Comparison of ENCODE assay signal across 9 cellular contexts in the genomic region with DNA sequence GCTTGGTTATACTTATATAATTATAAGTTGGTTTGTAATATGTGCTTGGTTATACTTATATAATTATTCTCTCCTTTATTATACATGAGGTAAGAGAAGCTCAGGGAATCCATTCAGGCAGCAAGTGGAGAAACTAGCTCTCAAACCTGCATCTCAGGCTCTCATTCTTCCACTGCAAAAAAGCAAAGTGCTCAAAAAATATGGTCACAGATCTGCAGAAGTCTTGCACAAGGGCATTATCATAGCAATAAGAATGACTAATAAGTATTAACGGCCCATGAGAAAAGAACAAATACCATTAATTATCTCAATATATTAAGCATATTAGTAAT. TPM values are rescaled to one million over a fixed set of nuclear protein-coding genes. Genes with fewer than 3 reads are reported as not detected.
A peak's percentile ranks its signal among the peaks of the same experiment; 100 is the strongest.
DNase-seq lines count a peak whose midpoint lies in the region; ATAC-seq and TF ChIP-seq lines count a peak whose summit lies in the region.
"Had no signal": no experiment of that assay in that cellular context is flagged by ENCODE, and none has a peak within 500 bp of the region (broad histone marks: within the 10 kb centered on the region; RNA-seq: fewer than 3 reads in every experiment).

No MANE protein-coding gene starts in this region.

- no peaks in the 10 kb centered on the region for H3K27me3 Mint-ChIP-seq in osteocyte (ENCODE audit: unreplicated experiment)
- no peaks in the 10 kb centered on the region for H3K27me3 Mint-ChIP-seq in stimulated activated naive CD8-positive, alpha-beta T cell treated with anti-CD3 and anti-CD28 coated beads, Interleukin-15, amount 100 ng/mL, for 72 hours

- H3K4me3 ChIP-seq in Karpas-422 (ENCODE audit: low read length) (peak overlapping the region; percentile 8), choroid plexus epithelial cell (ENCODE audit: low read depth, low read length) (peak overlapping the region; percentile 98), left lung (peak overlapping the region in 1 of 2 donors; percentile 92), thyroid gland (replicated peaks in 1 of 3) (no peak overlapping the region)

- peaks cover 46% of the 10 kb centered on the region for H3K4me1 Mint-ChIP-seq in osteocyte (ENCODE audit: unreplicated experiment)
- peaks cover 37% of the 10 kb centered on the region for H3K4me1 Mint-ChIP-seq in stimulated activated naive CD8-positive, alpha-beta T cell treated with anti-CD3 and anti-CD28 coated beads, Interleukin-15, amount 100 ng/mL, for 72 hours

- peak overlapping the region; percentile 81 for H3K4me3 Mint-ChIP-seq in osteocyte (ENCODE audit: unreplicated experiment)
- peak overlapping the region in 1 of 2 donors; percentile 83 for H3K4me3 Mint-ChIP-seq in stimulated activated naive CD8-positive, alpha-beta T cell treated with anti-CD3 and anti-CD28 coated beads, Interleukin-15, amount 100 ng/mL, for 72 hours

- DNase-seq in Karpas-422, result no peak
- no peak for DNase-seq in choroid plexus epithelial cell (ENCODE audit: low read depth)
- DNase-seq in osteocyte (ENCODE audit: extremely low spot score, unreplicated experiment), result no peak
- DNase-seq in stimulated activated naive CD8-positive, alpha-beta T cell treated with anti-CD3 and anti-CD28 coated beads, Interleukin-15, amount 100 ng/mL, for 72 hours, result no peak
- DNase-seq in left lung, result no peak
- no peak for DNase-seq in thyroid gland
- no peak for DNase-seq in DMS79 treated with DMSO at 0.1 percent for 48 hours (lab: John Stamatoyannopoulos, UW)

- peak overlapping the region; percentile 56; the same call in 1 of the 2 replicates for H2AFZ ChIP-seq in Karpas-422 (ENCODE audit: low read length)

- peak overlapping the region; percentile 89 for H3K27ac ChIP-seq in Karpas-422 (ENCODE audit: low read length)
- H3K27ac ChIP-seq in left lung, result peak overlapping the region in 1 of 2 donors; percentile 93
- H3K27ac ChIP-seq in thyroid gland, result no peak overlapping the region

- peaks cover 44% of the 10 kb centered on the region for H3K79me2 ChIP-seq in Karpas-422 (ENCODE audit: low read length)

- H3K9ac ChIP-seq in Karpas-422 (ENCODE audit: low read length), result 0 out of 2 replicates have a peak overlapping the region, but pooled peaks have one; percentile 0

- H3K9me3 Mint-ChIP-seq in osteocyte (ENCODE audit: unreplicated experiment), result no peaks in the 10 kb centered on the region
- H3K9me3 Mint-ChIP-seq in stimulated activated naive CD8-positive, alpha-beta T cell treated with anti-CD3 and anti-CD28 coated beads, Interleukin-15, amount 100 ng/mL, for 72 hours, result no peaks in the 10 kb centered on the region

- no peaks in the 10 kb centered on the region for H3K36me3 Mint-ChIP-seq in osteocyte (ENCODE audit: unreplicated experiment)

- no peaks in the 10 kb centered on the region for H3K9me2 ChIP-seq in Karpas-422 (replicated peaks; ENCODE audit: insufficient read depth, low read length)

- no peaks in the 10 kb centered on the region for H4K20me1 ChIP-seq in Karpas-422 (ENCODE audit: insufficient read depth, low read depth, low read length)

- WGBS in thyroid gland, 2 donors, result 7 to 21% methylated on average over 1 of the region's 1 CpG

- TF ChIP-seq POLR2A in thyroid gland (IDR thresholded peaks at IDR 0.05), result no peak

- TF ChIP-seq CTCF in choroid plexus epithelial cell (conservative IDR thresholded peaks at IDR 0.05; ENCODE audit: low read depth, low read length) (no peak), osteocyte (IDR thresholded peaks at IDR 0.05) (no peak), left lung (IDR thresholded peaks at IDR 0.05) (no peak), thyroid gland (IDR thresholded peaks at IDR 0.05) (no peak)

- ATAC-seq in GM18870 (IDR thresholded peaks at IDR 0.05; ENCODE audit: unreplicated experiment) (peak; percentile 7), left lung (no peak)
- ATAC-seq in stimulated activated naive CD8-positive, alpha-beta T cell treated with anti-CD3 and anti-CD28 coated beads, Interleukin-15, amount 100 ng/mL, for 72 hours, result no peak

- no peaks in the 10 kb centered on the region for H3K27me3 ChIP-seq in Karpas-422 (ENCODE audit: low read length)
- H3K27me3 ChIP-seq in left lung, result no peaks in the 10 kb centered on the region
- no peaks in the 10 kb centered on the region for H3K27me3 ChIP-seq in thyroid gland
- H3K27me3 ChIP-seq: SJSA1 had no signal

- H3K27ac Mint-ChIP-seq in osteocyte (ENCODE audit: unreplicated experiment), result peak overlapping the region; percentile 85
- H3K27ac Mint-ChIP-seq in stimulated activated naive CD8-positive, alpha-beta T cell treated with anti-CD3 and anti-CD28 coated beads, Interleukin-15, amount 100 ng/mL, for 72 hours, result no peak overlapping the region

- intact Hi-C loops in left lung (cut with DNase I), result no loop called here
- intact Hi-C loops in thyroid gland (cut with DNase I), result no loop called here

- H3K4me1 ChIP-seq in Karpas-422 (ENCODE audit: low read length), result peaks cover 53% of the 10 kb centered on the region
- H3K4me1 ChIP-seq in left lung, result peaks cover 22 to 57% of the 10 kb centered on the region in 2 donors
- peaks cover 12 to 33% of the 10 kb centered on the region in 2 donors for H3K4me1 ChIP-seq in thyroid gland

- H3K36me3 ChIP-seq in Karpas-422 (ENCODE audit: insufficient read depth, low read length) (no peaks in the 10 kb centered on the region), left lung (no peaks in the 10 kb centered on the region), thyroid gland (no peaks in the 10 kb centered on the region)

- H3K9me3 ChIP-seq in Karpas-422 (ENCODE audit: low read length), result no peaks in the 10 kb centered on the region
- H3K9me3 ChIP-seq in left lung, result no peaks in the 10 kb centered on the region
- H3K9me3 ChIP-seq in thyroid gland, result no peaks in the 10 kb centered on the region
- H3K9me3 ChIP-seq: SJSA1 had no signal

- peak overlapping the region; percentile 53 for H3K4me2 ChIP-seq in Karpas-422 (ENCODE audit: low read depth, low read length, poor library complexity, severe bottlenecking)

RNA-seq across cellular contexts. Expression of a gene that starts 0.5 kb away (rescaled TPM):
- total RNA-seq in Karpas-422 (2014; rRNA removed; shearing (Covaris generic); ENCODE audit: low replicate concordance), result 52.1 and 86.1 TPM in 2 replicates
- total RNA-seq in osteocyte (34.8 and 38.9 TPM in 2 replicates), left lung (10 to 100 TPM; 40.1 to 46.1 TPM), thyroid gland (10 to 100 TPM; 24.6 to 34.4 (median 27.9) TPM)

RNA-seq across cellular contexts. Expression of a gene that starts 16.3 kb away (rescaled TPM):
- 30.7 and 39.2 TPM in 2 replicates for total RNA-seq in Karpas-422 (2014; rRNA removed; shearing (Covaris generic); ENCODE audit: low replicate concordance)
- total RNA-seq in osteocyte (20.0 and 22.7 TPM in 2 replicates), left lung (10 to 100 TPM; 17.3 to 33.7 TPM), thyroid gland (10 to 100 TPM; 22.4 to 37.1 (median 24.7) TPM)

Comparison
In these comparisons a context has a peak if more than half of its experiments do, and no peak if none do; other contexts are left out.
1. H3K4me3 ChIP-seq: peak in Karpas-422 (single experiment) and choroid plexus epithelial cell (single experiment); none in thyroid gland (0 of 3).